Comparison of ENCODE assay signal across 8 cellular contexts in the genomic region with DNA sequence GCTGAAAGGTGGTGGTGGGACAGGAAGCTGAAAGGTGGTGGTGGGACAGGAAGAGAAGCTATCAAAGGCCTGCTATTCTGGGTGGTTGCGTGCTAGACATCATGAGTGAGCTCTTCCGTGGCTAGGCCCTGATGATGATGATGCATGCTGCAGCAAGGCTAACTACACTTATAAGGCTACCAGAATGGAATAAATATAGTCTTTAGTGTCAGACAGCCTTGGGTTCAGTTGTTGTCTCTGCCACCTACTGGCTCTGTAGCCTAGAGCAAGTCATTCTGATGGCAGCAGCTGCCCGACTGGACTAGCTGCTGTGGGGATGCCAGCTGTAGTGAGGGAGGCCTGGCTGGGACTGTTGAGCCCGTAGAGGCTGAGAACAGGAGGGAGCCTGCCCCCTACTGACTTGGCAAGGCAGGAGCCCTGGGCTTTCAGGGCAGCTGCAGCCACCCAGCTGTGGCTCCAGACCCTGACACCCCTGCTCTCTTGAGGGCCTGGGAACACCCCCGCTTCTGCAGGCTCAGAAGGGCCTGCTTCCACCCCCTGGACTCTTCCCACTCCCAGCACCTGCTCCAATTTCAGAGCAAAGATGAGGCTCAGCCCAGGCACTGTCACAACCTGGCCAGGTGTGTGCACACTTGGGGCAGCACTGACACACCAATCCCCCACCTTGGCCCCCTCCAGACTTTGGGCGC. TPM values are rescaled to one million over a fixed set of nuclear protein-coding genes. Genes with fewer than 3 reads are reported as not detected.
DNase-seq lines count a peak whose midpoint lies in the region; ATAC-seq, FAIRE-seq and TF ChIP-seq lines count a peak whose summit lies in the region.

No MANE protein-coding gene starts in this region.

- peak overlapping the region; percentile 97 to 99 for H3K27ac Mint-ChIP-seq in effector memory CD8-positive, alpha-beta T cell

- ATAC-seq in GM18909 (IDR thresholded peaks at IDR 0.05; ENCODE audit: poor library complexity, unreplicated experiment) = peak; percentile 89
- peak; percentile 81 for ATAC-seq in HG03045 (IDR thresholded peaks at IDR 0.05; ENCODE audit: unreplicated experiment)
- peak; percentile 94 for ATAC-seq in effector memory CD8-positive, alpha-beta T cell (replicated peaks)
- ATAC-seq in sciatic nerve = no peak

- intact Hi-C loops in sciatic nerve (cut with DNase I) = no loop called here

- H3K27me3 Mint-ChIP-seq in effector memory CD8-positive, alpha-beta T cell = no peaks in the 10 kb centered on the region

- H3K9me3 ChIP-seq in WERI-Rb-1 (ENCODE audit: severe bottlenecking) = peaks cover 7% of the 10 kb centered on the region

- H3K9me3 Mint-ChIP-seq in effector memory CD8-positive, alpha-beta T cell = no peaks in the 10 kb centered on the region

- no peak for DNase-seq in WERI-Rb-1
- peak; percentile 40 to 58 (median 49) for DNase-seq in effector memory CD8-positive, alpha-beta T cell
- peak in 5 of 6 experiments; percentile 30 to 73 (median 57) for DNase-seq in stimulated activated naive CD4-positive, alpha-beta T cell (lab: John Stamatoyannopoulos, UW)
- no peak for DNase-seq in GOT3 (lab: John Stamatoyannopoulos, UW)
- no peak for DNase-seq in sciatic nerve (ENCODE audit: low spot score)
- DNase-seq in urothelium cell line (ENCODE audit: low spot score) = no peak

- FAIRE-seq in urothelium cell line (lab: Jason Lieb, UNC) = no peak

- H3K27me3 ChIP-seq in WERI-Rb-1 (ENCODE audit: insufficient read depth, low read depth, severe bottlenecking) = no peaks in the 10 kb centered on the region

- H3K27ac ChIP-seq in WERI-Rb-1 = no peak overlapping the region

- H3K4me3 ChIP-seq in WERI-Rb-1 (ENCODE audit: low read depth, low read length) = no peak overlapping the region

- H3K36me3 Mint-ChIP-seq in effector memory CD8-positive, alpha-beta T cell (ENCODE audit: insufficient read depth) = peaks cover 29% of the 10 kb centered on the region

- peak overlapping the region; percentile 43 to 61 for H3K4me3 Mint-ChIP-seq in effector memory CD8-positive, alpha-beta T cell

- no peaks in the 10 kb centered on the region for H3K36me3 ChIP-seq in WERI-Rb-1

- TF ChIP-seq CTCF in WERI-Rb-1 (IDR thresholded peaks at IDR 0.05; ENCODE audit: low read depth, low read length) = peak; percentile 18; the same call in 1 of the 2 replicates

- H3K4me1 Mint-ChIP-seq in effector memory CD8-positive, alpha-beta T cell (ENCODE audit: low read depth in 2 of 2) = peaks cover 41 to 50% of the 10 kb centered on the region in 2 donors

RNA-seq across cellular contexts. Expression of a gene that starts 21.4 kb away (rescaled TPM):
- not detected for total RNA-seq in sciatic nerve

RNA-seq across cellular contexts. Expression of a gene that starts 57.9 kb away (rescaled TPM):
- 1.0 TPM for total RNA-seq in sciatic nerve

Comparison
In these comparisons a context has a peak if more than half of its experiments do, and no peak if none do; other contexts are left out.
1. DNase-seq: peak in effector memory CD8-positive, alpha-beta T cell (3 of 3) and stimulated activated naive CD4-positive, alpha-beta T cell (5 of 6); none in WERI-Rb-1 (single experiment), GOT3 (single experiment), sciatic nerve (single experiment) and urothelium cell line (single experiment).